ENCODE assay signal across 8 cellular contexts in the genomic region with DNA sequence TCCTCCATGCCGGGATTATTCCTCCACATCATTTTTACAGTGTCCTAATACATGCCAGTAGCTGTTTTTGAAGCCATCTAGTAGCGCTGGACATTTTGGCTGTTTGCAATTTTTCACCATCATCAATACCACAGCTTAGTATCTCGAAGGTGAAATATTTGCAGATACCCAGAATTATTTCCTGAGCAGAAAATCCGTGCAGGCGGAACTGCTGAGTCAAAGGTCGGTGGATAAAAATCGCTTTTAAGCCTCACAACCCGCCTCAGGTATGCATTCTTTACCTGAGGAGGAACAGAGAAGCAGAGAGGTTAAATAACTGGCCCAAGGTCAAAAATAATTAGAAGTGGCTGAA. TPM values are rescaled to one million over a fixed set of nuclear protein-coding genes. Genes with fewer than 3 reads are reported as not detected.
DNase-seq lines count a peak whose midpoint lies in the region; ATAC-seq, FAIRE-seq and TF ChIP-seq lines count a peak whose summit lies in the region.

No MANE protein-coding gene starts in this region.

- H3K4me3 Mint-ChIP-seq in activated T-helper 17 cell treated with anti-CD3 and anti-CD28 coated beads, Interleukin-2, amount 50 U/mL, for 72 hours = peak overlapping the region; percentile 97

- H3K4me2 ChIP-seq in A549 = peak overlapping the region; percentile 73

- peaks cover 23% of the 10 kb centered on the region for H3K4me1 ChIP-seq in A549
- H3K4me1 ChIP-seq in stomach smooth muscle (ENCODE audit: control insufficient read depth, insufficient read depth, low read length) = peaks cover 21% of the 10 kb centered on the region

- FAIRE-seq in A549 (lab: Jason Lieb, UNC) = no peak

- TF ChIP-seq CTCF in A549 (IDR thresholded peaks at IDR 0.05) = no peak

- peak overlapping the region; percentile 97 to 99 for H3K27ac ChIP-seq in A549
- H3K27ac ChIP-seq in stomach smooth muscle (ENCODE audit: low read length) = peak overlapping the region; percentile 96

- no peaks in the 10 kb centered on the region for H3K27me3 Mint-ChIP-seq in activated T-helper 17 cell treated with anti-CD3 and anti-CD28 coated beads, Interleukin-2, amount 50 U/mL, for 72 hours

- no peak for TF ChIP-seq POLR2A in A549 (IDR thresholded peaks at IDR 0.05; ENCODE audit: low read length)

- WGBS in A549 (ENCODE audit: missing lambda C conversion rate) = 12% methylated on average over 8 of the region's 8 CpGs

- no peaks in the 10 kb centered on the region for H3K27me3 ChIP-seq in stomach smooth muscle (ENCODE audit: control insufficient read depth in 1 of 2, insufficient read depth in 2 of 2, low read length in 2 of 2)

- ATAC-seq in A549 (no peak; a peak in 1 of 6 replicates), GM21528 (IDR thresholded peaks at IDR 0.05; ENCODE audit: low FRiP score, unreplicated experiment) (peak; percentile 3), GM21825 (IDR thresholded peaks at IDR 0.05; ENCODE audit: unreplicated experiment) (no peak)
- peak; percentile 11 for ATAC-seq in activated T-helper 17 cell treated with anti-CD3 and anti-CD28 coated beads, Interleukin-2, amount 50 U/mL, for 72 hours (replicated peaks)

- TF ChIP-seq EP300 in A549 (IDR thresholded peaks at IDR 0.05) = no peak

- H3K4me3 ChIP-seq in A549 (peak overlapping the region; percentile 90), stomach smooth muscle (ENCODE audit: low read length in 2 of 2) (peak overlapping the region; percentile 86 to 88)

- CTCF ChIA-PET in A549 (lab: Yijun Ruan, JAX) = interaction anchor here (1.1 to 1.2 kb wide), 2 partner anchors 69 to 89 kb away, joined by 4 read pairs; no protein-coding TSS in a partner anchor

- H3K9ac ChIP-seq in stomach smooth muscle (ENCODE audit: low read length in 2 of 2) = peak overlapping the region; percentile 90

- POLR2A ChIA-PET in A549 (lab: Yijun Ruan, JAX) = no interaction called here

- peaks cover 23% of the 10 kb centered on the region for H3K4me1 Mint-ChIP-seq in activated T-helper 17 cell treated with anti-CD3 and anti-CD28 coated beads, Interleukin-2, amount 50 U/mL, for 72 hours

- H3K9me3 Mint-ChIP-seq in activated T-helper 17 cell treated with anti-CD3 and anti-CD28 coated beads, Interleukin-2, amount 50 U/mL, for 72 hours = no peaks in the 10 kb centered on the region

- H3K9me3 ChIP-seq in A549 = no peaks in the 10 kb centered on the region
- no peaks in the 10 kb centered on the region for H3K9me3 ChIP-seq in stomach smooth muscle (ENCODE audit: control insufficient read depth in 2 of 2, low read length in 2 of 2)

- H3K36me3 ChIP-seq in stomach smooth muscle (ENCODE audit: control insufficient read depth in 2 of 2, insufficient read depth in 2 of 2, low read length in 2 of 2) = peaks cover 2 to 3% of the 10 kb centered on the region in 2 donors

- H3K36me3 Mint-ChIP-seq in activated T-helper 17 cell treated with anti-CD3 and anti-CD28 coated beads, Interleukin-2, amount 50 U/mL, for 72 hours (ENCODE audit: low read depth) = peaks cover 48% of the 10 kb centered on the region

- H3K27ac Mint-ChIP-seq in activated T-helper 17 cell treated with anti-CD3 and anti-CD28 coated beads, Interleukin-2, amount 50 U/mL, for 72 hours = peak overlapping the region; percentile 97

- no peak for DNase-seq in A549 (ENCODE audit: low read depth in 1 of 2, low spot score in 1 of 2)
- DNase-seq in iPS-NIHi7 (ENCODE audit: extremely low spot score) = peak; percentile 37
- no peak for DNase-seq in NCI-H2029 (lab: John Stamatoyannopoulos, UW)
- no peak for DNase-seq in activated effector memory CD4-positive, alpha-beta T cell treated with Interleukin-2 at 50 U/mL for 16 hours

- TF ChIP-seq RAD21 in A549 (conservative IDR thresholded peaks at IDR 0.05 in 1 of 2, IDR thresholded peaks at IDR 0.05 in 1 of 2) = no peak

TF ChIP-seq in A549, 52 proteins besides CTCF, POLR2A, EP300 and RAD21:
- TF ChIP-seq RCOR1 (IDR thresholded peaks at IDR 0.05; ENCODE audit: low read depth, low read length) (no peak), CBX8 (IDR thresholded peaks at IDR 0.05) (no peak), EHF (CRISPR knock-in tag; IDR thresholded peaks at IDR 0.05) (no peak), RFX5 (IDR thresholded peaks at IDR 0.05) (no peak)
- TF ChIP-seq, protein P1, sequence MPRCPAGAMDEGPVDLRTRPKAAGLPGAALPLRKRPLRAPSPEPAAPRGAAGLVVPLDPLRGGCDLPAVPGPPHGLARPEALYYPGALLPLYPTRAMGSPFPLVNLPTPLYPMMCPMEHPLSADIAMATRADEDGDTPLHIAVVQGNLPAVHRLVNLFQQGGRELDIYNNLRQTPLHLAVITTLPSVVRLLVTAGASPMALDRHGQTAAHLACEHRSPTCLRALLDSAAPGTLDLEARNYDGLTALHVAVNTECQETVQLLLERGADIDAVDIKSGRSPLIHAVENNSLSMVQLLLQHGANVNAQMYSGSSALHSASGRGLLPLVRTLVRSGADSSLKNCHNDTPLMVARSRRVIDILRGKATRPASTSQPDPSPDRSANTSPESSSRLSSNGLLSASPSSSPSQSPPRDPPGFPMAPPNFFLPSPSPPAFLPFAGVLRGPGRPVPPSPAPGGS (IDR thresholded peaks at IDR 0.05) = no peak
TF ChIP-seq in A549: peak in this region for 0.

RNA-seq across cellular contexts. Expression of a gene that starts 0.6 kb away (rescaled TPM):
- polyA plus RNA-seq in A549 (2011; rRNA removed) = 51.6 and 61.2 TPM in 2 replicates
- polyA plus RNA-seq in A549 (2012; cell fraction: cytosol; rRNA removed) = 27.0 and 30.6 TPM in 2 replicates
- 77.1 and 86.0 TPM in 2 replicates for polyA plus RNA-seq in A549 (2012; cell fraction: nucleus; rRNA removed)
- polyA plus RNA-seq in A549 (2017; fragmentation: RNase III; extraction: RNeasy Plus Mini Kit Qiagen cat#74134 plus additional on column Dnase treatment) = 26.7 to 28.8 TPM (median 27.9 TPM) in 3 replicates
- 104 and 125 TPM in 2 replicates for polyA minus RNA-seq in A549 (2011; rRNA and poly(A)+ RNA removed)
- total RNA-seq in activated T-helper 17 cell treated with anti-CD3 and anti-CD28 coated beads, Interleukin-2, amount 50 U/mL, for 72 hours = 10 to 100 TPM; 40.5 to 47.8 TPM

Comparison
In these comparisons a context has a peak if more than half of its experiments do, and no peak if none do; other contexts are left out.
1. ATAC-seq: peak in GM21528 (single experiment) and activated T-helper 17 cell treated with anti-CD3 and anti-CD28 coated beads, Interleukin-2, amount 50 U/mL, for 72 hours (single experiment); none in A549 (0 of 2) and GM21825 (single experiment).